Comparison of ENCODE assay signal across 4 cellular contexts in the genomic region with DNA sequence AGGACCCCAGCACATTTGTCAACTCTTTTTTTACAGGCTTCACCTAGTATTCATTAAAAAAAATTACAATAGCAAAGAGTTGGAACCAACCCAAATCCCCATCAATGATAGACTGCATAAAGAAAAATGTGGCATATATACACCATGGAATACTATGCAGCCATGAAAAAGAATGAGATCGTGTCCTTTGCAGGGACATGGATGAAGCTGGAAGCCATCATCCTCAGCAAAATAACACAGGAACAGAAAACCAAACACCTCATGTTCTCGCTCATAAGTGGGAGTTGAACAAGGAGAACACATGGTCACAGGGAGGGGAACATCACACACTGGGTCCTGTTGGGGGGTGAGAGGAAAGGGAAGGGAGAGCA. TPM values are rescaled to one million over a fixed set of nuclear protein-coding genes. Genes with fewer than 3 reads are reported as not detected.
"Had no signal": no experiment of that assay in that cellular context is flagged by ENCODE, and none has a peak within 500 bp of the region (broad histone marks: within the 10 kb centered on the region; RNA-seq: fewer than 3 reads in every experiment).

No MANE protein-coding gene starts in this region.

RNA-seq across cellular contexts. Expression of gene ABCA8, which starts 11.4 kb away (rescaled TPM):
- total RNA-seq: GM23338, H4, H7, H9 had no signal
- polyA plus RNA-seq: GM23338 had no signal
